1 cellular context compared by ENCODE assay signal in genomic region chr9:77883846-77884771, GRCh38.
TF ChIP-seq lines count a peak whose summit lies in the region.

No MANE protein-coding gene starts in this region.

TF ChIP-seq in HCT116, 20 proteins besides CTCF, POLR2A, EP300 and RAD21 (continued from another document):
- TF ChIP-seq ZBTB33 (IDR thresholded peaks at IDR 0.05; ENCODE audit: extremely low read depth, insufficient replicate concordance, low read length): no peak
- TF ChIP-seq ELF1 (IDR thresholded peaks at IDR 0.05; ENCODE audit: borderline replicate concordance, low read depth): no peak
- TF ChIP-seq CBX3 (IDR thresholded peaks at IDR 0.05; ENCODE audit: low read depth): no peak
- TF ChIP-seq YY1 (IDR thresholded peaks at IDR 0.05; ENCODE audit: extremely low read depth, insufficient replicate concordance, low read depth, low read length): no peak
- TF ChIP-seq EZH2phosphoT487 (IDR thresholded peaks at IDR 0.05; ENCODE audit: borderline replicate concordance): no peak
- no peak for TF ChIP-seq POLR2AphosphoS5 (IDR thresholded peaks at IDR 0.05; ENCODE audit: low read depth, low read length)
- no peak for TF ChIP-seq EGR1 (IDR thresholded peaks at IDR 0.05; ENCODE audit: low read depth)
- TF ChIP-seq ZFX (IDR thresholded peaks at IDR 0.05): no peak
- no peak for TF ChIP-seq REST (IDR thresholded peaks at IDR 0.05; ENCODE audit: low read depth)
TF ChIP-seq in HCT116: peak in this region for 0.
